In the genomic region with DNA sequence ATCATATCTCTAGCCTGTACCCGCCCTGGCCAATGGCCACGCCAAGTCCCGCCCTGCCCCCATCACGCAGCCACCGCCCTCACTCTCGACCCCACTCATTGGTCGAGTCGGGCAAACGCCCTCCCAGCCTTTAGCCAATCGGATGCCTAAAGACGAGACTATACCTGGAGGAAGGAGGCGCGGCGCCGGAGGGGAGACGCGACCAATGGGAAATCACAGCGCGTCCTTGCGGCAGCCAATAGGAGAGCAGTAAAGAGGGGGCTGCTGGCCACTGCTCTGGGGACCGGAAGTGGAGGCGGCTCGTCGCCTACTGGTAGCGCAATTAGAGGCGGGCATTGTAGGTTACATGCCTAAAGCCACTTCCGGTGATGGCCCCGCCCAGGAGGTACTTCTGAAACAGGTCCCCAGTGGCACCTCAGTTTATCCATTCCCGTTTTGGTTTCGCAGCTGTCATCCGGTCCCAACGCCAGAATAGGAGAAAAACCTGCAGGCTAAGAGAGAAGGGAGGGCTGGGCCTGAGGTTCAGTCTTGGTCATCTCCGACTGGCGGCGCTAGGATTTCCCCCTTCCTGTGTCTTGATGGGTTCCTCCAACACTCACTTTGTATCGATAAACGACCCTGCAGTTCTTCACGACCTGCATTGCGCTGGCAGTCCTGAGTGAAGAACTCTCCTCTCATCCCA, we compare ENCODE assay signal across 8 cellular contexts. TPM values are rescaled to one million over a fixed set of nuclear protein-coding genes. Genes with fewer than 3 reads are reported as not detected.
DNase-seq lines count a peak whose midpoint lies in the region; ATAC-seq and TF ChIP-seq lines count a peak whose summit lies in the region.

No MANE protein-coding gene starts in this region.

- no peak overlapping the region for H2BK12ac ChIP-seq in trophoblast cell (ENCODE audit: low read length)

- H2AK5ac ChIP-seq in trophoblast cell (ENCODE audit: low read length) = no peak overlapping the region

- H3K79me2 ChIP-seq in trophoblast cell (ENCODE audit: control insufficient read depth, insufficient read depth, low read length, poor library complexity) = peaks cover 6% of the 10 kb centered on the region

- H3K27me3 ChIP-seq in heart left ventricle (no peaks in the 10 kb centered on the region), trophoblast cell (ENCODE audit: insufficient read depth, low read length) (no peaks in the 10 kb centered on the region), transverse colon (no peaks in the 10 kb centered on the region)

- H3K9me3 ChIP-seq in heart left ventricle (no peaks in the 10 kb centered on the region), trophoblast cell (ENCODE audit: insufficient read depth, low read depth, low read length) (no peaks in the 10 kb centered on the region), transverse colon (no peaks in the 10 kb centered on the region)

- H3K36me3 ChIP-seq in heart left ventricle (peaks cover 0 to 31% (median 3%) of the 10 kb centered on the region in 9 donors), trophoblast cell (ENCODE audit: control insufficient read depth in 1 of 2, insufficient read depth in 2 of 2, low read length in 2 of 2) (no peaks in the 10 kb centered on the region), transverse colon (peaks cover 0 to under 1% (median 0%) of the 10 kb centered on the region in 4 donors)

- peak overlapping the region; percentile 76 for H2AFZ ChIP-seq in trophoblast cell (ENCODE audit: insufficient read depth, low read length, poor library complexity)

- in situ Hi-C loops in GM13976 (cut with MboI; ENCODE audit: low sequenced_read_pairs, unreplicated experiment) (no loop called here), transverse colon (cut with MboI; ENCODE audit: low pct_ligation_motif_present in 1 of 4, low pct_unique_long_range_greater_than_20kb in 1 of 4, low sequenced_read_pairs in 3 of 4) (no loop called here)

- peak; percentile 81 for ATAC-seq in HG02852 (IDR thresholded peaks at IDR 0.05; ENCODE audit: unreplicated experiment)
- peak; percentile 89 to 94 (median 93) for ATAC-seq in heart left ventricle

- TF ChIP-seq EP300 in transverse colon (IDR thresholded peaks at IDR 0.05; ENCODE audit: low read depth) = no peak

- H3K4me1 ChIP-seq in heart left ventricle = peaks cover 5 to 65% (median 41%) of the 10 kb centered on the region in 12 donors
- peaks cover 9 to 20% of the 10 kb centered on the region in 2 experiments for H3K4me1 ChIP-seq in trophoblast cell (ENCODE audit: control insufficient read depth in 1 of 2, insufficient read depth in 2 of 2, low read length in 2 of 2)
- peaks cover 19 to 53% (median 34%) of the 10 kb centered on the region in 4 donors for H3K4me1 ChIP-seq in transverse colon

- peak overlapping the region; percentile 39 for H2BK5ac ChIP-seq in trophoblast cell (ENCODE audit: low read depth, low read length, poor library complexity)

- no peak overlapping the region for H3K4ac ChIP-seq in trophoblast cell (ENCODE audit: low read depth, low read length)

- peak overlapping the region; percentile 81 for H3K4me2 ChIP-seq in trophoblast cell (ENCODE audit: low read length)

- peak in 1 of 2 donors; percentile 52 for TF ChIP-seq POLR2A in heart left ventricle (IDR thresholded peaks at IDR 0.05)
- peak; percentile 74 for TF ChIP-seq POLR2A in transverse colon (IDR thresholded peaks at IDR 0.05)

- H3K9ac ChIP-seq in trophoblast cell (ENCODE audit: low read length) = peak overlapping the region; percentile 77

- intact Hi-C loops in heart left ventricle (cut with DNase I) (loop anchor here in 9 of 10 donors (1.0 to 10.0 kb wide), 18 partner anchors 59 to 639 kb away; a partner anchor contains a TSS), transverse colon (cut with DNase I; ENCODE audit: low total_unique reads) (loop anchor here (5.0 to 10.0 kb wide), 2 partner anchors 114 to 487 kb away; no protein-coding TSS in a partner anchor)

- H4K8ac ChIP-seq in trophoblast cell (ENCODE audit: low read depth, low read length) = peak overlapping the region; percentile 78

- peak overlapping the region; percentile 66 to 97 (median 76) for H3K4me3 ChIP-seq in heart left ventricle
- peak overlapping the region; percentile 78 for H3K4me3 ChIP-seq in trophoblast cell (ENCODE audit: low read depth, low read length)
- peak overlapping the region; percentile 59 to 73 (median 68) for H3K4me3 ChIP-seq in transverse colon

- no peak overlapping the region for H4K12ac ChIP-seq in trophoblast cell (ENCODE audit: low read depth, low read length)

- H4K91ac ChIP-seq in trophoblast cell (ENCODE audit: low read depth, low read length) = peak overlapping the region; percentile 28

- 0 to 1% (median 0%) methylated on average over 31 to 39 of the region's 39 CpGs for WGBS in heart left ventricle, 4 donors
- no CpG with 5 or more reads among the region's 39 CpGs for WGBS in trophoblast cell (ENCODE audit: extremely low coverage, insufficient coverage, insufficient read length)
- WGBS in transverse colon (ENCODE audit: low coverage in 1 of 2), 2 donors = 0% methylated on average over 39 of the region's 39 CpGs; no CpG with 5 or more reads in 1 of the 2 donors

- peaks cover 10% of the 10 kb centered on the region for H3K79me1 ChIP-seq in trophoblast cell (ENCODE audit: low read length)

- DNase-seq in GM13976 (ENCODE audit: low spot score) = peak; percentile 96
- DNase-seq in NCI-H1436 treated with DMSO at 0.1 percent for 48 hours (lab: John Stamatoyannopoulos, UW) = peak; percentile 100
- peak; percentile 99 for DNase-seq in T follicular helper cell (ENCODE audit: low read depth)
- DNase-seq in amniotic epithelial cell (ENCODE audit: low read depth) = peak; percentile 100
- peak; percentile 100 for DNase-seq in heart left ventricle
- DNase-seq in trophoblast cell = peak; percentile 100
- peak; percentile 100 for DNase-seq in transverse colon

- no peak overlapping the region for H2BK120ac ChIP-seq in trophoblast cell (ENCODE audit: insufficient read depth, low read length, poor library complexity)

- H3K23ac ChIP-seq in trophoblast cell (ENCODE audit: low read length) = no peak overlapping the region

- TF ChIP-seq CTCF in GM13976 (IDR thresholded peaks at IDR 0.05; ENCODE audit: borderline replicate concordance, control extremely low read depth, extremely low read depth, insufficient read depth, missing control alignments) = no peak
- TF ChIP-seq CTCF in heart left ventricle (IDR thresholded peaks at IDR 0.05) = no peak
- no peak for TF ChIP-seq CTCF in transverse colon (IDR thresholded peaks at IDR 0.05)

- H3K18ac ChIP-seq in trophoblast cell (ENCODE audit: low read length) = no peak overlapping the region

- H3K14ac ChIP-seq in trophoblast cell (ENCODE audit: low read length) = no peak overlapping the region

- peak overlapping the region; percentile 92 to 99 (median 97) for H3K27ac ChIP-seq in heart left ventricle
- H3K27ac ChIP-seq in trophoblast cell (ENCODE audit: low read depth, low read length) = peak overlapping the region; percentile 72
- H3K27ac ChIP-seq in transverse colon = peak overlapping the region; percentile 92 to 97 (median 96)

RNA-seq across cellular contexts. Expression of a gene that starts 3.6 kb away (rescaled TPM):
- total RNA-seq in heart left ventricle (10 to 100 TPM; 10.9 to 24.9 (median 19.8) TPM), transverse colon (10 to 100 TPM; 43.2 to 79.6 (median 53.1) TPM)
- polyA plus RNA-seq in heart left ventricle = 10 to 100 TPM in 1 of 2 donors, 1 to 10 TPM in 1; 9.1 to 22.5 TPM
- 36.4 and 37.2 TPM in 2 replicates for polyA plus RNA-seq in trophoblast cell (2013)

RNA-seq across cellular contexts. Expression of a gene that starts 29.9 kb away (rescaled TPM):
- total RNA-seq in heart left ventricle (under 1 TPM in 2 of 9 donors, not detected in 7; 0.06 to 0.19 TPM), transverse colon (under 1 TPM in 1 of 4 donors, not detected in 3; 0.16 TPM)
- polyA plus RNA-seq in heart left ventricle = not detected
- polyA plus RNA-seq in trophoblast cell (2013) = 0.01 TPM in 1 of 2 replicates, not detected in the other

Comparison
In these comparisons a context has a peak if more than half of its experiments do, and no peak if none do; other contexts are left out.
1. Peak in every context shown above with its lines: DNase-seq, ATAC-seq, H3K4me3 ChIP-seq and H3K27ac ChIP-seq.